ENCODE assay signal across 24 cellular contexts in genomic region chr21:31382060-31382459, GRCh38.
"Had no signal": no experiment of that assay in that cellular context is flagged by ENCODE, and none has a peak within 500 bp of the region (broad histone marks: within the 10 kb centered on the region; RNA-seq: fewer than 3 reads in every experiment).

No MANE protein-coding gene starts in this region.

- H3K4me3 Mint-ChIP-seq: activated CD8-positive, alpha-beta T cell treated with anti-CD3 and anti-CD28 coated beads, Interleukin-2, amount 10 ng/mL, durations not matched to agents 7 days and 5 days; activated naive CD8-positive, alpha-beta T cell treated with anti-CD3 and anti-CD28 coated beads, Interleukin-2, amount 10 ng/mL, durations not matched to agents 7 days and 5 days; T-helper 17 cell had no signal

- ATAC-seq: activated CD8-positive, alpha-beta T cell treated with anti-CD3 and anti-CD28 coated beads, Interleukin-2, amount 10 ng/mL, durations not matched to agents 7 days and 5 days; PC-3; T-helper 17 cell had no signal

- H3K9me3 ChIP-seq: adrenal gland had no signal

- DNase-seq: activated CD4-positive, alpha-beta T cell treated with anti-CD3 and anti-CD28 coated beads for 48 hours; activated CD4-positive, alpha-beta T cell treated with anti-CD3 and anti-CD28 coated beads, Interleukin-2, amount 50 U/mL, for 4 hours; activated CD4-positive, CD25-positive, alpha-beta regulatory T cell treated with anti-CD3 and anti-CD28 coated beads, Interleukin-2, amount 50 U/mL, for 72 hours; activated CD8-positive, alpha-beta memory T cell treated with anti-CD3 and anti-CD28 coated beads, Interleukin-2, amount 50 U/mL, for 48 hours; activated CD8-positive, alpha-beta T cell treated with anti-CD3 and anti-CD28 coated beads, Interleukin-2, amount 10 ng/mL, durations not matched to agents 7 days and 5 days; activated naive CD4-positive, alpha-beta T cell treated with anti-CD3 and anti-CD28 coated beads, Interleukin-2, amount 50 U/mL, for 16 hours; activated naive CD8-positive, alpha-beta T cell treated with anti-CD3 and anti-CD28 coated beads, Interleukin-2, amount 10 ng/mL, durations not matched to agents 7 days and 5 days; activated T-cell treated with anti-CD3 and anti-CD28 coated beads, Interleukin-2, amount 50 U/mL, for 1 hour; adrenal gland; anterior cingulate cortex; cerebellar nuclear complex; KG1; NCI-H1092; NCI-H1417; NCI-H1930; NCI-H2171; NCI-H345; NCI-H510A; NCI-H526 treated with DMSO at 0.1 percent for 48 hours; NCI-H82; PC-3; SHP77; T-helper 17 cell; T-helper 9 cell had no signal

- H3K4me1 Mint-ChIP-seq: T-helper 17 cell had no signal

- H3K27me3 Mint-ChIP-seq: activated naive CD8-positive, alpha-beta T cell treated with anti-CD3 and anti-CD28 coated beads, Interleukin-2, amount 10 ng/mL, durations not matched to agents 7 days and 5 days; T-helper 17 cell had no signal

- H3K27me3 ChIP-seq: adrenal gland had no signal

- H3K36me3 ChIP-seq: adrenal gland had no signal

- H3K27ac ChIP-seq: adrenal gland had no signal

- H3K4me3 ChIP-seq: adrenal gland had no signal

- H3K4me1 ChIP-seq: adrenal gland had no signal

- H3K27ac Mint-ChIP-seq: activated CD8-positive, alpha-beta T cell treated with anti-CD3 and anti-CD28 coated beads, Interleukin-2, amount 10 ng/mL, durations not matched to agents 7 days and 5 days; activated naive CD8-positive, alpha-beta T cell treated with anti-CD3 and anti-CD28 coated beads, Interleukin-2, amount 10 ng/mL, durations not matched to agents 7 days and 5 days; T-helper 17 cell had no signal
